ENCODE assay signal across 10 cellular contexts in the genomic region with DNA sequence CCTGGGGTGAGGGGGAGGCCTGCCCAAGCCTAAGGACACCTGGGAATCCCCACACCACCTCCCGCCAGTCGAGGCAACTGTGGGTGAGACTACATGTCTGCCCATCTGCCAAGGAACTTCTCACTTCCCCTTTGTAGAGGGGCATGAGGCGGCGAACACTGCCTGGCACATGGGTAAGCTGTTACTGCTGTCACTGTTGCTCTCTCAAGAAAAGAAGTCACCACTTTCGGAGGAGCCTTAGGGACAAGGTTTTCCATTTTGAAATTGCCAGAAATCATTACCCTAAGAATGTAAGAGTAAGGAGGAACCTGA. TPM values are rescaled to one million over a fixed set of nuclear protein-coding genes. Genes with fewer than 3 reads are reported as not detected.
DNase-seq lines count a peak whose midpoint lies in the region; ATAC-seq and TF ChIP-seq lines count a peak whose summit lies in the region.
"Had no signal": no experiment of that assay in that cellular context is flagged by ENCODE, and none has a peak within 500 bp of the region (broad histone marks: within the 10 kb centered on the region; RNA-seq: fewer than 3 reads in every experiment).

No MANE protein-coding gene starts in this region.

- H3K9me3 Mint-ChIP-seq in IgD-negative memory B cell: no peaks in the 10 kb centered on the region
- no peaks in the 10 kb centered on the region for H3K9me3 Mint-ChIP-seq in naive thymus-derived CD4-positive, alpha-beta T cell
- H3K9me3 Mint-ChIP-seq: nephron had no signal

- H3K27ac Mint-ChIP-seq in IgD-negative memory B cell: peak overlapping the region; percentile 94 to 99 (median 98)
- peak overlapping the region; percentile 87 to 98 (median 92) for H3K27ac Mint-ChIP-seq in naive thymus-derived CD4-positive, alpha-beta T cell

- peaks cover 4% of the 10 kb centered on the region for H3K36me3 Mint-ChIP-seq in IgD-negative memory B cell
- H3K36me3 Mint-ChIP-seq in naive thymus-derived CD4-positive, alpha-beta T cell: peaks cover 4 to 48% (median 18%) of the 10 kb centered on the region in 5 donors

- peak overlapping the region; percentile 67 to 91 (median 86) for H3K4me3 Mint-ChIP-seq in IgD-negative memory B cell
- H3K4me3 Mint-ChIP-seq in naive thymus-derived CD4-positive, alpha-beta T cell: peak overlapping the region in 4 of 10 donors; percentile 13 to 82 (median 24)
- H3K4me3 Mint-ChIP-seq: nephron had no signal

- no peaks in the 10 kb centered on the region for H3K9me3 ChIP-seq in ascending aorta
- H3K9me3 ChIP-seq in naive thymus-derived CD4-positive, alpha-beta T cell (ENCODE audit: control insufficient read depth in 2 of 3, low read length in 3 of 3): no peaks in the 10 kb centered on the region

- no peaks in the 10 kb centered on the region for H3K27me3 ChIP-seq in ascending aorta
- H3K27me3 ChIP-seq in naive thymus-derived CD4-positive, alpha-beta T cell (ENCODE audit: control insufficient read depth in 2 of 2, insufficient read depth in 2 of 2, low read length in 2 of 2): no peaks in the 10 kb centered on the region

- CTCF ChIA-PET in naive thymus-derived CD4-positive, alpha-beta T cell (lab: Charles Lee): interaction anchor here (1.1 to 1.7 kb wide), 5 partner anchors 17 to 140 kb away, joined by 3 to 5 read pairs (median 4); no protein-coding TSS in a partner anchor

- H3K4me3 ChIP-seq in ascending aorta: no peak overlapping the region
- H3K4me3 ChIP-seq in naive thymus-derived CD4-positive, alpha-beta T cell (ENCODE audit: low read length): no peak overlapping the region

- H3K36me3 ChIP-seq in ascending aorta: peaks cover 6 to 11% of the 10 kb centered on the region in 2 donors
- peaks cover 0 to 35% (median 6%) of the 10 kb centered on the region in 3 experiments for H3K36me3 ChIP-seq in naive thymus-derived CD4-positive, alpha-beta T cell (ENCODE audit: control insufficient read depth in 2 of 3, insufficient read depth in 3 of 3, low read length in 3 of 3)

- TF ChIP-seq CTCF in ascending aorta (IDR thresholded peaks at IDR 0.05): no peak

- H3K27ac ChIP-seq in ascending aorta: peak overlapping the region; percentile 16 to 93
- peak overlapping the region; percentile 54 for H3K27ac ChIP-seq in naive thymus-derived CD4-positive, alpha-beta T cell (ENCODE audit: low read depth, low read length)

- no peaks in the 10 kb centered on the region for H3K27me3 Mint-ChIP-seq in IgD-negative memory B cell
- H3K27me3 Mint-ChIP-seq in naive thymus-derived CD4-positive, alpha-beta T cell: no peaks in the 10 kb centered on the region

- POLR2A ChIA-PET in naive thymus-derived CD4-positive, alpha-beta T cell (lab: Charles Lee): interaction anchor here (1.1 to 4.3 kb wide), 6 partner anchors 9 to 24 kb away, joined by 3 to 41 read pairs (median 9); partner anchors contain the start of gene SLC2A1

- DNase-seq in CD1c-positive myeloid dendritic cell (ENCODE audit: extremely low spot score): peak; percentile 67
- peak in 1 of 2 donors; percentile 63 for DNase-seq in ascending aorta (ENCODE audit: low spot score in 2 of 2)
- DNase-seq in naive thymus-derived CD4-positive, alpha-beta T cell: peak in 1 of 9 donors; percentile 5
- DNase-seq in HT-29 (ENCODE audit: low spot score): no peak
- DNase-seq in OCI-M1 (lab: John Stamatoyannopoulos, UW): no peak
- DNase-seq: NCI-H187 treated with DMSO at 0.1 percent for 48 hours had no signal

- H3K4me1 ChIP-seq in ascending aorta: peaks cover 21 to 46% of the 10 kb centered on the region in 2 donors
- H3K4me1 ChIP-seq in naive thymus-derived CD4-positive, alpha-beta T cell (ENCODE audit: control insufficient read depth in 2 of 2, insufficient read depth in 2 of 2, low read length in 2 of 2): peaks cover 93 to 99% of the 10 kb centered on the region in 2 donors

- intact Hi-C loops in ascending aorta (cut with DNase I): loop anchor here (10.0 kb wide), 1 partner anchor 420 kb away; the partner anchor contains the start of gene CDC20
- intact Hi-C loops in naive thymus-derived CD4-positive, alpha-beta T cell (cut with micrococcal nuclease): no loop called here

- no peak for ATAC-seq in naive thymus-derived CD4-positive, alpha-beta T cell
- ATAC-seq in HG02610 (IDR thresholded peaks at IDR 0.05; ENCODE audit: unreplicated experiment) (no peak), GM21717 (IDR thresholded peaks at IDR 0.05; ENCODE audit: unreplicated experiment) (no peak)

- H3K4me1 Mint-ChIP-seq in IgD-negative memory B cell: peaks cover 62 to 93% (median 74%) of the 10 kb centered on the region in 3 donors
- peaks cover 76 to 99% (median 95%) of the 10 kb centered on the region in 7 donors for H3K4me1 Mint-ChIP-seq in naive thymus-derived CD4-positive, alpha-beta T cell

RNA-seq across cellular contexts. Expression of gene SLC2A1, which starts 23.4 kb away (rescaled TPM):
- 90.6 TPM for polyA plus RNA-seq in IgD-negative memory B cell
- 15.5 TPM for total RNA-seq in ascending aorta
- total RNA-seq in naive thymus-derived CD4-positive, alpha-beta T cell: 100 to 1,000 TPM in 1 of 5 experiments, 10 to 100 TPM in 4; 43.6 to 123 (median 73.1) TPM
- polyA plus RNA-seq in naive thymus-derived CD4-positive, alpha-beta T cell: 10 to 100 TPM; 16.6 to 18.6 TPM
- total RNA-seq in HT-29 (2014; rRNA removed; shearing (Covaris generic)): 916 and 965 TPM in 2 replicates
